24 cellular contexts compared by ENCODE assay signal in the genomic region with DNA sequence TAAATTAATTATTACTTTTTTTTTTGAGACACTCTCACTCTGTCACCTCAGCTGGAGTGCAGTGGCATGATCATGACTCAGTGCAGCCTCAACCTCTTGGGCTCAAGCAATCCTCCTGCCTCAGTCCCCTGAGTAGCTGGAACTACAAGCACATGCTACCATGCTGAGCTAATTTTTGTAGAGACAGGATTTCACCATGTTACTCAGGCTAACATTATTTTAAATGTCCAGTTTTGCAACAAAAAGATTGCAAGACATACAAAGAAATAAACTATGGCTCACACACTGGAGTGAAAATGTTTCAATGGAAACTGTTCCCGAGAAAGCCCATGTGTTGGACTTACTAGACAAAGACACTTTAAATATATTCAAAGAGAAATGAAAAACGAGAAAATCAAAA. TPM values are rescaled to one million over a fixed set of nuclear protein-coding genes. Genes with fewer than 3 reads are reported as not detected.
"Had no signal": no experiment of that assay in that cellular context is flagged by ENCODE, and none has a peak within 500 bp of the region (broad histone marks: within the 10 kb centered on the region; RNA-seq: fewer than 3 reads in every experiment).

No MANE protein-coding gene starts in this region.

- H3K27ac Mint-ChIP-seq: naive thymus-derived CD8-positive, alpha-beta T cell; nephron progenitor cell; stimulated activated memory B cell treated with anti-CD40 and anti-IgM and Interleukin-4, amounts not matched to agents 10 μg/mL and 1 μg/mL and 100 μg/mL, for 72 hours; type B pancreatic cell had no signal

- ATAC-seq: left cardiac atrium; naive thymus-derived CD8-positive, alpha-beta T cell; sciatic nerve; stimulated activated memory B cell treated with anti-CD40 and anti-IgM and Interleukin-4, amounts not matched to agents 10 μg/mL and 1 μg/mL and 100 μg/mL, for 72 hours; stimulated activated naive CD8-positive, alpha-beta T cell treated with anti-CD3 and anti-CD28 coated beads, Interleukin-15, Interleukin-2, amounts not matched to agents 100 U/mL and 50 U/mL, for 24 hours had no signal

- H3K4me1 ChIP-seq: esophagus squamous epithelium, left lung, prostate gland, right atrium auricular region, spleen, testis, tibial artery had no signal

- H3K27ac ChIP-seq: coronary artery, esophagus squamous epithelium, left lung, prostate gland, right atrium auricular region, spleen, testis, tibial artery had no signal

- H3K27me3 ChIP-seq: esophagus squamous epithelium, left lung, right atrium auricular region, spleen, testis, tibial artery had no signal

- H3K4me3 ChIP-seq: coronary artery, esophagus squamous epithelium, left lung, prostate gland, right atrium auricular region, spleen, testis, tibial artery had no signal

- H3K9me3 ChIP-seq: esophagus squamous epithelium, left lung, prostate gland, right atrium auricular region, spleen, testis, tibial artery had no signal

- H3K36me3 ChIP-seq: esophagus squamous epithelium, left lung, prostate gland, right atrium auricular region, spleen, tibial artery had no signal

- H3K4me3 Mint-ChIP-seq: naive thymus-derived CD8-positive, alpha-beta T cell; nephron progenitor cell; stimulated activated memory B cell treated with anti-CD40 and anti-IgM and Interleukin-4, amounts not matched to agents 10 μg/mL and 1 μg/mL and 100 μg/mL, for 72 hours; type B pancreatic cell had no signal

- H3K9me3 Mint-ChIP-seq: naive thymus-derived CD8-positive, alpha-beta T cell had no signal

- H3K27me3 Mint-ChIP-seq: naive thymus-derived CD8-positive, alpha-beta T cell; stimulated activated memory B cell treated with anti-CD40 and anti-IgM and Interleukin-4, amounts not matched to agents 10 μg/mL and 1 μg/mL and 100 μg/mL, for 72 hours; type B pancreatic cell had no signal

- H3K4me1 Mint-ChIP-seq: nephron progenitor cell; stimulated activated memory B cell treated with anti-CD40 and anti-IgM and Interleukin-4, amounts not matched to agents 10 μg/mL and 1 μg/mL and 100 μg/mL, for 72 hours had no signal

- DNase-seq: dermis blood vessel endothelial cell; effector memory CD4-positive, alpha-beta T cell; esophagus squamous epithelium; foreskin melanocyte; glutamatergic neuron; kidney; left cardiac atrium; left lung; mesendoderm; naive thymus-derived CD8-positive, alpha-beta T cell; nephron progenitor cell; nucleus accumbens; spleen; stimulated activated CD4-positive, alpha-beta T cell treated with anti-CD3 and anti-CD28 coated beads, Interleukin-4, amount 100 ng/mL, for 4 hours; stimulated activated naive CD8-positive, alpha-beta T cell treated with anti-CD3 and anti-CD28 coated beads, Interleukin-15, Interleukin-2, amounts not matched to agents 100 U/mL and 50 U/mL, for 24 hours; substantia nigra; testis; tibial artery had no signal

RNA-seq across cellular contexts. Expression of gene MND1, which starts 59.3 kb away (rescaled TPM):
- total RNA-seq: naive thymus-derived CD8-positive, alpha-beta T cell; right atrium auricular region; sciatic nerve had no signal
- polyA plus RNA-seq: naive thymus-derived CD8-positive, alpha-beta T cell had no signal
